ENCODE assay signal across 1 cellular context in the genomic region with DNA sequence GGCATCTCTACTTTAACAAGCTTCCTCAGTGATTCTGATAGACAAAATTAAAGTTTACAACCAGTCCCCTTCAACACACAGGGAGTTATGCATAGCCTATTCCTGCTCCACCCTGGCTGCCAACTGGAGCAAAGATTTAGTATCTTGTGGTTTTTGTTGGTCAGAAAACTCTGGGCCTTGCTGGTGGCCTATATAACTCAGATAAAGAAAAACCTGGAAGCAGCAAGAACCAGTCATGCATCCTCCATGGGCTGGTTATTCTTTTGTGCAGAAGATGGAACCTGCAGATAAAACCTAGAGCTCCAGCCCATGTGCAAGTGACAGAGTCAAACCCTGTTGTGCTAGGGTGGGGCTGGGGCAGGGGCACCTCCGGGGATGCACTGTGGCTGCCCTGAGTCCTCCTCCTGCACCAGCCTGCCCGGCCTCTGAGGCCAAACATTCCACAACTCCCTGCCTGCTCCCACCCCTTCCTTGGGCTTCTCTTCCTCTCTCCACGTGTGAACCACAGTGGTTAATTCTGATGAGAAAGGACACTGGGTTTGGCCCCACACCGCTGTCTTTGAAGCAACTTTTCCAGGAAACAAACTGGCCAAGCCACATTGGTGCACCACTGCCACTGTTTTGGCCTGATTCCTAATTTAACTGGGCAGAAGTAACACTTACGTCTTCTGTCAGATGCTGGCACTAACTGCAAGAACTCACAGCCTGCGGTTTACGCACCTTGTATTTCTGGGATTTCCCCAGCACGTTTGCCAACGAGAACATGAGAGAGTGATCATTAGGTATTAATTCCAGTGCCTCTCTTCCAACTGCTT.
TF ChIP-seq lines count a peak whose summit lies in the region.

No MANE protein-coding gene starts in this region.

TF ChIP-seq in WTC11, 78 proteins besides CTCF, POLR2A, EP300 and RAD21 (continued from another document):
- TF ChIP-seq ZNF671 (CRISPR knock-in tag; IDR thresholded peaks at IDR 0.05) = no peak
- no peak for TF ChIP-seq PREB (CRISPR knock-in tag; IDR thresholded peaks at IDR 0.05; ENCODE audit: borderline replicate concordance)
- no peak for TF ChIP-seq RORB (CRISPR knock-in tag; IDR thresholded peaks at IDR 0.05)
- TF ChIP-seq, protein P1, sequence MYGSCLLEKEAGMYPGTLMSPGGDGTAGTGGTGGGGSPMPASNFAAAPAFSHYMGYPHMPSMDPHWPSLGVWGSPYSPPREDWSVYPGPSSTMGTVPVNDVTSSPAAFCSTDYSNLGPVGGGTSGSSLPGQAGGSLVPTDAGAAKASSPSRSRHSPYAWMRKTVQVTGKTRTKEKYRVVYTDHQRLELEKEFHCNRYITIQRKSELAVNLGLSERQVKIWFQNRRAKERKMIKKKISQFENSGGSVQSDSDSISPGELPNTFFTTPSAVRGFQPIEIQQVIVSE (CRISPR knock-in tag; IDR thresholded peaks at IDR 0.05; ENCODE audit: borderline replicate concordance) = no peak
- TF ChIP-seq SP1 (CRISPR knock-in tag; conservative IDR thresholded peaks at IDR 0.05) = no peak
- TF ChIP-seq MXD4 (CRISPR knock-in tag; IDR thresholded peaks at IDR 0.05; ENCODE audit: borderline replicate concordance) = no peak
- TF ChIP-seq, protein P2, sequence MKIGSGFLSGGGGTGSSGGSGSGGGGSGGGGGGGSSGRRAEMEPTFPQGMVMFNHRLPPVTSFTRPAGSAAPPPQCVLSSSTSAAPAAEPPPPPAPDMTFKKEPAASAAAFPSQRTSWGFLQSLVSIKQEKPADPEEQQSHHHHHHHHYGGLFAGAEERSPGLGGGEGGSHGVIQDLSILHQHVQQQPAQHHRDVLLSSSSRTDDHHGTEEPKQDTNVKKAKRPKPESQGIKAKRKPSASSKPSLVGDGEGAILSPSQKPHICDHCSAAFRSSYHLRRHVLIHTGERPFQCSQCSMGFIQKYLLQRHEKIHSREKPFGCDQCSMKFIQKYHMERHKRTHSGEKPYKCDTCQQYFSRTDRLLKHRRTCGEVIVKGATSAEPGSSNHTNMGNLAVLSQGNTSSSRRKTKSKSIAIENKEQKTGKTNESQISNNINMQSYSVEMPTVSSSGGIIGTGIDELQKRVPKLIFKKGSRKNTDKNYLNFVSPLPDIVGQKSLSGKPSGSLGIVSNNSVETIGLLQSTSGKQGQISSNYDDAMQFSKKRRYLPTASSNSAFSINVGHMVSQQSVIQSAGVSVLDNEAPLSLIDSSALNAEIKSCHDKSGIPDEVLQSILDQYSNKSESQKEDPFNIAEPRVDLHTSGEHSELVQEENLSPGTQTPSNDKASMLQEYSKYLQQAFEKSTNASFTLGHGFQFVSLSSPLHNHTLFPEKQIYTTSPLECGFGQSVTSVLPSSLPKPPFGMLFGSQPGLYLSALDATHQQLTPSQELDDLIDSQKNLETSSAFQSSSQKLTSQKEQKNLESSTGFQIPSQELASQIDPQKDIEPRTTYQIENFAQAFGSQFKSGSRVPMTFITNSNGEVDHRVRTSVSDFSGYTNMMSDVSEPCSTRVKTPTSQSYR (CRISPR knock-in tag; IDR thresholded peaks at IDR 0.05) = no peak
- TF ChIP-seq, protein P3, sequence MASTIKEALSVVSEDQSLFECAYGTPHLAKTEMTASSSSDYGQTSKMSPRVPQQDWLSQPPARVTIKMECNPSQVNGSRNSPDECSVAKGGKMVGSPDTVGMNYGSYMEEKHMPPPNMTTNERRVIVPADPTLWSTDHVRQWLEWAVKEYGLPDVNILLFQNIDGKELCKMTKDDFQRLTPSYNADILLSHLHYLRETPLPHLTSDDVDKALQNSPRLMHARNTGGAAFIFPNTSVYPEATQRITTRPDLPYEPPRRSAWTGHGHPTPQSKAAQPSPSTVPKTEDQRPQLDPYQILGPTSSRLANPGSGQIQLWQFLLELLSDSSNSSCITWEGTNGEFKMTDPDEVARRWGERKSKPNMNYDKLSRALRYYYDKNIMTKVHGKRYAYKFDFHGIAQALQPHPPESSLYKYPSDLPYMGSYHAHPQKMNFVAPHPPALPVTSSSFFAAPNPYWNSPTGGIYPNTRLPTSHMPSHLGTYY (CRISPR knock-in tag; IDR thresholded peaks at IDR 0.05) = no peak
- no peak for TF ChIP-seq FOXK1 (CRISPR knock-in tag; IDR thresholded peaks at IDR 0.05)
- no peak for TF ChIP-seq ZNF317 (CRISPR knock-in tag; IDR thresholded peaks at IDR 0.05; ENCODE audit: borderline replicate concordance, low read depth)
- TF ChIP-seq ZNF121 (CRISPR knock-in tag; IDR thresholded peaks at IDR 0.05) = no peak
- TF ChIP-seq GRHL2 (CRISPR knock-in tag; IDR thresholded peaks at IDR 0.05; ENCODE audit: insufficient replicate concordance, severe bottlenecking) = no peak
- no peak for TF ChIP-seq ZNF416 (CRISPR knock-in tag; IDR thresholded peaks at IDR 0.05)
- TF ChIP-seq NR2C2 (CRISPR knock-in tag; IDR thresholded peaks at IDR 0.05) = no peak
